ENCODE assay signal across 24 cellular contexts in genomic region chr14:64159588-64159987, GRCh38.
DNase-seq lines count a peak whose midpoint lies in the region; ATAC-seq, FAIRE-seq and TF ChIP-seq lines count a peak whose summit lies in the region.
"Had no signal": no experiment of that assay in that cellular context is flagged by ENCODE, and none has a peak within 500 bp of the region (broad histone marks: within the 10 kb centered on the region; RNA-seq: fewer than 3 reads in every experiment).

No MANE protein-coding gene starts in this region.

- no peaks in the 10 kb centered on the region for H3K9me3 Mint-ChIP-seq in effector memory CD8-positive, alpha-beta T cell
- H3K9me3 Mint-ChIP-seq: CD4-positive, alpha-beta memory T cell; T-helper 1 cell treated with Interleukin-12 subunit alpha and Interleukin-12 subunit beta and Interleukin-4 antibody, amounts not matched to agents 30 μg/mL and 1 μg/mL, for 36 hours had no signal

- in situ Hi-C loops in HepG2 (cut with HindIII; ENCODE audit: extremely low pct_ligation_motif_present, low pct_unique_long_range_greater_than_20kb) = no loop called here

- H3K9me3 ChIP-seq in HepG2 (ENCODE audit: low read length) (no peaks in the 10 kb centered on the region), right lobe of liver (no peaks in the 10 kb centered on the region), OCI-LY3 (ENCODE audit: insufficient read depth, low read length) (no peaks in the 10 kb centered on the region)
- H3K9me3 ChIP-seq: ovary, thoracic aorta had no signal

- H3K9ac ChIP-seq in HepG2 (ENCODE audit: insufficient read depth, low read depth, low read length) (no peak overlapping the region), OCI-LY3 (ENCODE audit: low read length) (no peak overlapping the region)

- H3K4me1 ChIP-seq in HepG2 (ENCODE audit: insufficient read depth, low read length) = no peaks in the 10 kb centered on the region
- no peaks in the 10 kb centered on the region for H3K4me1 ChIP-seq in right lobe of liver
- H3K4me1 ChIP-seq in OCI-LY3 (ENCODE audit: low read length) = 0 out of 2 replicates have a peak, but pooled peaks cover 3% of the 10 kb centered on the region

- TF ChIP-seq CTCF in HepG2 (CRISPR knock-in tag; IDR thresholded peaks at IDR 0.05) (no peak), right lobe of liver (IDR thresholded peaks at IDR 0.05) (no peak), OCI-LY3 (IDR thresholded peaks at IDR 0.05; ENCODE audit: low read depth, low read length) (peak; percentile 65), omental fat pad (IDR thresholded peaks at IDR 0.05) (no peak)

- WGBS in HepG2 (ENCODE audit: low lambda C conversion rate) = 100% methylated on average over 3 of the region's 3 CpGs
- 91% methylated on average over 3 of the region's 3 CpGs for WGBS in right lobe of liver (ENCODE audit: insufficient coverage, low coverage, low lambda C conversion rate, missing lambda C conversion rate)

- TF ChIP-seq EP300 in HepG2 (IDR thresholded peaks at IDR 0.05; ENCODE audit: low read depth in 2 of 2, low read length in 2 of 2) (no peak), HepG2 (CRISPR knock-in tag; IDR thresholded peaks at IDR 0.05; ENCODE audit: borderline replicate concordance) (no peak)

- H3K36me3 Mint-ChIP-seq in effector memory CD8-positive, alpha-beta T cell (ENCODE audit: insufficient read depth) = peaks cover 72% of the 10 kb centered on the region

- no peaks in the 10 kb centered on the region for H3K27me3 Mint-ChIP-seq in effector memory CD8-positive, alpha-beta T cell
- H3K27me3 Mint-ChIP-seq: CD4-positive, alpha-beta memory T cell had no signal

- ATAC-seq in HepG2 (no peak), right lobe of liver (no peak), omental fat pad (ENCODE audit: low FRiP score) (no peak)
- no peak for ATAC-seq in effector memory CD8-positive, alpha-beta T cell (replicated peaks)
- ATAC-seq: sciatic nerve had no signal

- DNase-seq in HepG2 (ENCODE audit: low spot score) (no peak), right lobe of liver (no peak), urothelium cell line (ENCODE audit: low spot score) (no peak), omental fat pad (ENCODE audit: low spot score) (no peak), DMS153 (lab: John Stamatoyannopoulos, UW) (no peak), NCI-H187 (lab: John Stamatoyannopoulos, UW) (no peak)
- no peak for DNase-seq in effector memory CD8-positive, alpha-beta T cell
- DNase-seq: activated CD8-positive, alpha-beta memory T cell treated with anti-CD3 and anti-CD28 coated beads, Interleukin-2, amount 50 U/mL, for 4 hours; activated effector memory CD4-positive, alpha-beta T cell treated with anti-CD3 and anti-CD28 coated beads, Interleukin-2, amount 50 U/mL, for 16 hours; CD4-positive, alpha-beta memory T cell; GF-D8; HCEC 1CT; islet precursor cell; NCI-H1092 treated with DMSO at 0.1 percent for 48 hours; NCI-H510A treated with DMSO at 0.1 percent for 48 hours; ovary; SIG-M5 had no signal

- H3K36me3 ChIP-seq in HepG2 (replicated peaks in 1 of 2; ENCODE audit: control insufficient read depth in 1 of 2, insufficient read depth in 2 of 2, low read length in 2 of 2) (peaks cover 0 to 7% of the 10 kb centered on the region in 2 experiments; a peak in 1 of 5 replicates), right lobe of liver (peaks cover 0 to 64% (median 22%) of the 10 kb centered on the region in 4 donors), OCI-LY3 (replicated peaks; ENCODE audit: low read depth, low read length) (no peaks in the 10 kb centered on the region)
- H3K36me3 ChIP-seq: ovary had no signal

- no peak overlapping the region for H3K4me3 Mint-ChIP-seq in effector memory CD8-positive, alpha-beta T cell
- H3K4me3 Mint-ChIP-seq: CD4-positive, alpha-beta memory T cell; T-helper 1 cell treated with Interleukin-12 subunit alpha and Interleukin-12 subunit beta and Interleukin-4 antibody, amounts not matched to agents 30 μg/mL and 1 μg/mL, for 36 hours had no signal

- intact Hi-C loops in HepG2 (cut with micrococcal nuclease; ENCODE audit: unreplicated experiment) (no loop called here), right lobe of liver (cut with DNase I) (no loop called here)

- no peak overlapping the region for H3K4me3 ChIP-seq in HepG2 (replicated peaks in 1 of 3; ENCODE audit: insufficient read depth in 1 of 3, low read depth in 2 of 3, low read length in 3 of 3)
- H3K4me3 ChIP-seq in right lobe of liver = no peak overlapping the region
- H3K4me3 ChIP-seq in OCI-LY3 (ENCODE audit: low read length) = no peak overlapping the region
- H3K4me3 ChIP-seq: hepatocyte, ovary, thoracic aorta had no signal

- BruUV-seq in HepG2 (replicated peaks; lab: Mats Ljungman, UMichigan) = no TSS peak

- POLR2A ChIA-PET in HepG2 (lab: Yijun Ruan, JAX) = no interaction called here

- FAIRE-seq in HepG2 (lab: Jason Lieb, UNC) (no peak), urothelium cell line (lab: Jason Lieb, UNC) (peak; percentile 88)
- FAIRE-seq: bronchial epithelial cell had no signal

- peak overlapping the region; percentile 2 to 72 for H3K27ac Mint-ChIP-seq in effector memory CD8-positive, alpha-beta T cell
- H3K27ac Mint-ChIP-seq: T-helper 1 cell treated with Interleukin-12 subunit alpha and Interleukin-12 subunit beta and Interleukin-4 antibody, amounts not matched to agents 30 μg/mL and 1 μg/mL, for 36 hours had no signal

- TF ChIP-seq POLR2A in HepG2 (IDR thresholded peaks at IDR 0.05; ENCODE audit: insufficient read depth in 1 of 2, low read depth in 2 of 2, low read length in 2 of 2) = no peak
- TF ChIP-seq POLR2A in right lobe of liver (IDR thresholded peaks at IDR 0.05) = no peak

- H4K20me1 ChIP-seq in HepG2 (ENCODE audit: insufficient read depth, low read length) = no peaks in the 10 kb centered on the region
- H4K20me1 ChIP-seq in OCI-LY3 (ENCODE audit: insufficient read depth, low read length) = no peaks in the 10 kb centered on the region

- no peak overlapping the region for H3K27ac ChIP-seq in HepG2 (ENCODE audit: extremely low read length, insufficient read depth, low read length)
- H3K27ac ChIP-seq in right lobe of liver = no peak overlapping the region
- H3K27ac ChIP-seq in OCI-LY3 (ENCODE audit: low read length) = no peak overlapping the region
- H3K27ac ChIP-seq: hepatocyte, ovary, thoracic aorta, VCaP had no signal

- H3K4me2 ChIP-seq in HepG2 (ENCODE audit: low read depth, low read length) = no peak overlapping the region
- H3K4me2 ChIP-seq in OCI-LY3 (ENCODE audit: low read length) = no peak overlapping the region
- H3K4me2 ChIP-seq: hepatocyte had no signal

- CTCF ChIA-PET in HepG2 (lab: Yijun Ruan, JAX; ENCODE audit: low intra/inter-chr PET ratio, low total read pairs) = no interaction called here

- H3K27me3 ChIP-seq in HepG2 (ENCODE audit: control insufficient read depth in 1 of 2, insufficient read depth in 2 of 2, low read length in 2 of 2) (no peaks in the 10 kb centered on the region), right lobe of liver (no peaks in the 10 kb centered on the region), OCI-LY3 (ENCODE audit: low read depth, low read length) (no peaks in the 10 kb centered on the region)
- H3K27me3 ChIP-seq: hepatocyte, ovary had no signal

- H2AFZ ChIP-seq in HepG2 (ENCODE audit: low read length) (no peak overlapping the region), OCI-LY3 (ENCODE audit: low read depth, low read length) (no peak overlapping the region)
- H2AFZ ChIP-seq: hepatocyte had no signal

- no peak for TF ChIP-seq RAD21 in HepG2 (CRISPR knock-in tag; IDR thresholded peaks at IDR 0.05)

- H3K4me1 Mint-ChIP-seq in effector memory CD8-positive, alpha-beta T cell (ENCODE audit: low read depth in 2 of 2) = no peaks in the 10 kb centered on the region
- H3K4me1 Mint-ChIP-seq: CD4-positive, alpha-beta memory T cell had no signal

- H3K79me2 ChIP-seq in HepG2 (ENCODE audit: insufficient read depth, low read length) (no peaks in the 10 kb centered on the region), OCI-LY3 (ENCODE audit: low read length) (no peaks in the 10 kb centered on the region)
- H3K79me2 ChIP-seq: hepatocyte had no signal

TF ChIP-seq in HepG2, 621 proteins besides CTCF, POLR2A, EP300 and RAD21:
- no peak for TF ChIP-seq ZNF879 (CRISPR knock-in tag; IDR thresholded peaks at IDR 0.05)
- TF ChIP-seq CHD2 (IDR thresholded peaks at IDR 0.05; ENCODE audit: low read depth, low read length) = no peak
- no peak for TF ChIP-seq PHF21A (CRISPR knock-in tag; IDR thresholded peaks at IDR 0.05)
- TF ChIP-seq ZNF816 (CRISPR knock-in tag; IDR thresholded peaks at IDR 0.05; ENCODE audit: borderline replicate concordance) = no peak
- no peak for TF ChIP-seq ZNF691 (CRISPR knock-in tag; IDR thresholded peaks at IDR 0.05; ENCODE audit: borderline replicate concordance, low read depth)
- 0 out of 2 replicates have a peak, but pooled peaks have one; percentile 8 for TF ChIP-seq STAG1 (CRISPR knock-in tag; IDR thresholded peaks at IDR 0.05)
- no peak for TF ChIP-seq PRDM4 (CRISPR knock-in tag; IDR thresholded peaks at IDR 0.05; ENCODE audit: borderline replicate concordance)
- TF ChIP-seq HIVEP1 (CRISPR knock-in tag; IDR thresholded peaks at IDR 0.05) = no peak
